Comparison of ENCODE assay signal across 9 cellular contexts in genomic region chr9:130265431-130266235, GRCh38. TPM values are rescaled to one million over a fixed set of nuclear protein-coding genes. Genes with fewer than 3 reads are reported as not detected.
A peak's percentile ranks its signal among the peaks of the same experiment; 100 is the strongest.
DNase-seq lines count a peak whose midpoint lies in the region; ATAC-seq and TF ChIP-seq lines count a peak whose summit lies in the region.
"Had no signal": no experiment of that assay in that cellular context is flagged by ENCODE, and none has a peak within 500 bp of the region (broad histone marks: within the 10 kb centered on the region; RNA-seq: fewer than 3 reads in every experiment).

Gene HMCN2, plus strand, starts transcription at chr9:130265760. Its CDS starts 119 bp downstream, at chr9:130265879.

- peak in 1 of 2 donors; percentile 31 for ATAC-seq in lower lobe of right lung

- H3K27me3 ChIP-seq in lower lobe of right lung (ENCODE audit: low read depth): peaks cover 61% of the 10 kb centered on the region
- H3K27me3 ChIP-seq in tibial nerve: peaks cover 0 to 65% of the 10 kb centered on the region in 2 donors

- H3K9me3 ChIP-seq in lower lobe of right lung: no peaks in the 10 kb centered on the region
- H3K9me3 ChIP-seq in tibial nerve: no peaks in the 10 kb centered on the region

- H3K4me1 ChIP-seq in lower lobe of right lung: peaks cover 24% of the 10 kb centered on the region
- H3K4me1 ChIP-seq in tibial nerve: peaks cover 0 to 25% (median 9%) of the 10 kb centered on the region in 4 donors

- no peak for TF ChIP-seq POLR2A in tibial nerve (IDR thresholded peaks at IDR 0.05)

- peak; percentile 59 for DNase-seq in NCI-H146 (lab: John Stamatoyannopoulos, UW)
- no peak for DNase-seq in NCI-H146 treated with DMSO at 0.1 percent for 48 hours (lab: John Stamatoyannopoulos, UW; ENCODE audit: unreplicated experiment)
- DNase-seq in ecto neural progenitor cell (ENCODE audit: low spot score): peak; percentile 59
- DNase-seq in lower lobe of right lung: no peak
- no peak for DNase-seq in tibial nerve (ENCODE audit: low spot score in 2 of 2)
- no peak for DNase-seq in NCI-H1436 treated with DMSO at 0.1 percent for 48 hours (lab: John Stamatoyannopoulos, UW)
- DNase-seq in NCI-H774 (lab: John Stamatoyannopoulos, UW): no peak
- DNase-seq in inferior parietal cortex (ENCODE audit: extremely low spot score): no peak
- DNase-seq: amygdala had no signal

- peak within 1 kb of the TSS; percentile 7 for H3K27ac ChIP-seq in lower lobe of right lung
- H3K27ac ChIP-seq in tibial nerve: peak within 1 kb of the TSS in 2 of 4 donors; percentile 23 to 45

- H3K36me3 ChIP-seq in lower lobe of right lung: no peaks in the 10 kb centered on the region
- no peaks in the 10 kb centered on the region for H3K36me3 ChIP-seq in tibial nerve

- TF ChIP-seq CTCF in lower lobe of right lung (IDR thresholded peaks at IDR 0.05) (no peak), tibial nerve (IDR thresholded peaks at IDR 0.05) (no peak)

- peak in 1 of 2 donors; percentile 34 for TF ChIP-seq EP300 in tibial nerve (IDR thresholded peaks at IDR 0.05)

- 0 to 3% methylated on average over 25 to 78 of the region's 89 CpGs for WGBS in tibial nerve, 2 donors

- intact Hi-C loops in lower lobe of right lung (cut with DNase I): no loop called here

- peak within 1 kb of the TSS; percentile 49 for H3K4me3 ChIP-seq in lower lobe of right lung
- peak within 1 kb of the TSS in 3 of 4 donors; percentile 18 to 45 (median 19) for H3K4me3 ChIP-seq in tibial nerve

RNA-seq across cellular contexts. Expression of gene HMCN2, which starts in this region (rescaled TPM):
- 4.7 TPM for total RNA-seq in lower lobe of right lung
- total RNA-seq in tibial nerve: 10 to 100 TPM in 2 of 4 donors, 1 to 10 TPM in 1, under 1 TPM in 1; 0.90 to 53.7 (median 20.3) TPM

Comparison
In these comparisons a context has a peak if more than half of its experiments do, and no peak if none do; other contexts are left out.
1. DNase-seq: peak in NCI-H146 (single experiment) and ecto neural progenitor cell (single experiment); none in NCI-H146 treated with DMSO at 0.1 percent for 48 hours (single experiment), lower lobe of right lung (single experiment), tibial nerve (0 of 2), NCI-H1436 treated with DMSO at 0.1 percent for 48 hours (single experiment), NCI-H774 (single experiment) and inferior parietal cortex (single experiment).